Comparison of ENCODE assay signal across 22 cellular contexts in genomic region chr5:57513785-57514184, GRCh38. TPM values are rescaled to one million over a fixed set of nuclear protein-coding genes. Genes with fewer than 3 reads are reported as not detected.
"Had no signal": no experiment of that assay in that cellular context is flagged by ENCODE, and none has a peak within 500 bp of the region (broad histone marks: within the 10 kb centered on the region; RNA-seq: fewer than 3 reads in every experiment).

No MANE protein-coding gene starts in this region.

- H3K36me3 ChIP-seq: cardiac muscle cell, esophagus squamous epithelium, ovary, stomach, vagina had no signal

- H2AFZ ChIP-seq: hepatocyte had no signal

- H3K9me3 ChIP-seq: esophagus squamous epithelium, ovary, psoas muscle, vagina had no signal

- H3K79me2 ChIP-seq: hepatocyte had no signal

- H3K4me1 ChIP-seq: esophagus squamous epithelium, psoas muscle, stomach, vagina had no signal

- DNase-seq: activated CD4-positive, alpha-beta T cell treated with anti-CD3 and anti-CD28 coated beads, Interleukin-2, amount 50 U/mL, for 4 hours; activated CD4-positive, CD25-positive, alpha-beta regulatory T cell treated with anti-CD3 and anti-CD28 coated beads, Interleukin-2, amount 50 U/mL, for 72 hours; activated gamma-delta T cell treated with Interleukin-2 at 50 U/mL for 16 hours; activated T-cell treated with anti-CD3 and anti-CD28 coated beads, Interleukin-2, amount 50 U/mL, for 72 hours; amniotic stem cell; effector memory CD8-positive, alpha-beta T cell; esophagus squamous epithelium; naive thymus-derived CD8-positive, alpha-beta T cell; ovary; psoas muscle; right cardiac atrium; stimulated activated CD4-positive, alpha-beta T cell treated with anti-CD3 and anti-CD28 coated beads, Interleukin-2, amount 100 ng/mL, for 24 hours; stomach had no signal

- H3K27me3 ChIP-seq: cardiac muscle cell, esophagus squamous epithelium, hepatocyte, ovary, vagina had no signal

- ATAC-seq: effector memory CD8-positive, alpha-beta T cell; naive thymus-derived CD8-positive, alpha-beta T cell; psoas muscle; right cardiac atrium had no signal

- H3K27ac ChIP-seq: cardiac muscle cell, esophagus squamous epithelium, hepatocyte, ovary, psoas muscle, stomach, vagina, VCaP had no signal

- H3K4me2 ChIP-seq: hepatocyte had no signal

- H3K4me3 ChIP-seq: cardiac muscle cell, esophagus squamous epithelium, hepatocyte, ovary, psoas muscle, stomach, vagina had no signal

RNA-seq across cellular contexts. Expression of gene ACTBL2, which starts 31.2 kb away (rescaled TPM):
- total RNA-seq: activated CD8-positive, alpha-beta memory T cell treated with anti-CD3 and anti-CD28 coated beads for 36 hours; activated T-cell treated with anti-CD3 and anti-CD28 coated beads, Interleukin-2, amount 50 U/mL, for 72 hours; cardiac muscle cell; dermis microvascular lymphatic vessel endothelial cell; esophagus squamous epithelium; liver; naive thymus-derived CD8-positive, alpha-beta T cell; psoas muscle; right cardiac atrium; skeletal muscle tissue; stomach; temporal lobe; vagina had no signal
- polyA plus RNA-seq: cardiac muscle cell; liver; naive thymus-derived CD8-positive, alpha-beta T cell; ovary; psoas muscle; right cardiac atrium had no signal
